Comparison of ENCODE assay signal across 8 cellular contexts in genomic region chr4:122732329-122733026, GRCh38. TPM values are rescaled to one million over a fixed set of nuclear protein-coding genes. Genes with fewer than 3 reads are reported as not detected.
A peak's percentile ranks its signal among the peaks of the same experiment; 100 is the strongest.
DNase-seq lines count a peak whose midpoint lies in the region; ATAC-seq and TF ChIP-seq lines count a peak whose summit lies in the region.

Gene BBS12 (plus strand): TSS chr4:122732704. CDS start chr4:122741893, 9,189 bp downstream.

- H3K9me3 ChIP-seq in osteoblast (ENCODE audit: low read depth, low read length) (no peaks in the 10 kb centered on the region), thoracic aorta (no peaks in the 10 kb centered on the region)

- ATAC-seq in HG02759 (IDR thresholded peaks at IDR 0.05; ENCODE audit: unreplicated experiment), result peak; percentile 98
- ATAC-seq in activated naive CD8-positive, alpha-beta T cell treated with anti-CD3 and anti-CD28 coated beads, Interleukin-2, amount 10 ng/mL, durations not matched to agents 7 days and 5 days (ENCODE audit: low read depth), result peak; percentile 99
- peak; percentile 100 for ATAC-seq in thoracic aorta (ENCODE audit: insufficient number of reproducible peaks, low FRiP score, low read depth)

- H4K20me1 ChIP-seq in osteoblast (ENCODE audit: insufficient read depth, low read length), result no peaks in the 10 kb centered on the region

- peaks cover 3% of the 10 kb centered on the region for H3K9me3 Mint-ChIP-seq in activated naive CD8-positive, alpha-beta T cell treated with anti-CD3 and anti-CD28 coated beads, Interleukin-2, amount 10 ng/mL, durations not matched to agents 7 days and 5 days

- H3K27me3 Mint-ChIP-seq in activated naive CD8-positive, alpha-beta T cell treated with anti-CD3 and anti-CD28 coated beads, Interleukin-2, amount 10 ng/mL, durations not matched to agents 7 days and 5 days, result no peaks in the 10 kb centered on the region

- H3K27ac Mint-ChIP-seq in activated naive CD8-positive, alpha-beta T cell treated with anti-CD3 and anti-CD28 coated beads, Interleukin-2, amount 10 ng/mL, durations not matched to agents 7 days and 5 days, result peak within 1 kb of the TSS; percentile 85

- intact Hi-C loops in head of caudate nucleus (cut with DNase I), result loop anchor here (5.0 kb wide), 1 partner anchor 190 kb away; the partner anchor contains the start of gene NUDT6

- peaks cover 4% of the 10 kb centered on the region for H3K36me3 Mint-ChIP-seq in activated naive CD8-positive, alpha-beta T cell treated with anti-CD3 and anti-CD28 coated beads, Interleukin-2, amount 10 ng/mL, durations not matched to agents 7 days and 5 days

- TF ChIP-seq CTCF in GM12872 (IDR thresholded peaks at IDR 0.05; ENCODE audit: insufficient read depth, low read depth, low read length) (peak; percentile 56), osteoblast (IDR thresholded peaks at IDR 0.05; ENCODE audit: extremely low read depth, low read depth, low read length) (peak; percentile 49), thoracic aorta (IDR thresholded peaks at IDR 0.05) (no peak)

- peaks cover 3% of the 10 kb centered on the region for H3K4me1 Mint-ChIP-seq in activated naive CD8-positive, alpha-beta T cell treated with anti-CD3 and anti-CD28 coated beads, Interleukin-2, amount 10 ng/mL, durations not matched to agents 7 days and 5 days

- DNase-seq in NCI-H1105 treated with DMSO at 0.1 percent for 48 hours (lab: John Stamatoyannopoulos, UW) (peak; percentile 93), SKM-1 treated with dmso at 0.1 percent for 144 hours (lab: John Stamatoyannopoulos, UW; ENCODE audit: unreplicated experiment) (peak; percentile 97), head of caudate nucleus (peak; percentile 95 to 100 (median 99)), osteoblast (ENCODE audit: insufficient read length, low spot score, missing footprints) (peak; percentile 96), thoracic aorta (ENCODE audit: low spot score) (peak; percentile 97)
- peak; percentile 94 for DNase-seq in activated naive CD8-positive, alpha-beta T cell treated with anti-CD3 and anti-CD28 coated beads, Interleukin-2, amount 10 ng/mL, durations not matched to agents 7 days and 5 days

- H3K4me3 ChIP-seq in osteoblast (ENCODE audit: insufficient read depth, low read length) (peak within 1 kb of the TSS; percentile 91), thoracic aorta (peak within 1 kb of the TSS; percentile 86)

- peaks cover 15% of the 10 kb centered on the region for H3K79me2 ChIP-seq in osteoblast (ENCODE audit: insufficient read depth, low read length)

- peak within 1 kb of the TSS; percentile 92 for H3K4me3 Mint-ChIP-seq in activated naive CD8-positive, alpha-beta T cell treated with anti-CD3 and anti-CD28 coated beads, Interleukin-2, amount 10 ng/mL, durations not matched to agents 7 days and 5 days

- H3K4me1 ChIP-seq in osteoblast (ENCODE audit: insufficient read depth, low read length), result peaks cover 13% of the 10 kb centered on the region
- H3K4me1 ChIP-seq in thoracic aorta (ENCODE audit: control insufficient read depth in 1 of 2, low read depth in 2 of 2), result peaks cover 5 to 13% of the 10 kb centered on the region in 2 donors

- H3K27ac ChIP-seq in osteoblast (ENCODE audit: low read depth, low read length), result peak within 1 kb of the TSS; percentile 95
- H3K27ac ChIP-seq in thoracic aorta, result peak within 1 kb of the TSS; percentile 72 to 86

- H3K27me3 ChIP-seq in osteoblast (ENCODE audit: insufficient read depth, low read length) (no peaks in the 10 kb centered on the region), thoracic aorta (replicated peaks; ENCODE audit: insufficient read depth) (no peaks in the 10 kb centered on the region)

- H3K4me2 ChIP-seq in osteoblast (ENCODE audit: insufficient read depth, low read length), result peak within 1 kb of the TSS; percentile 93

- POLR2A ChIA-PET in activated naive CD8-positive, alpha-beta T cell treated with anti-CD3 and anti-CD28 coated beads, Interleukin-2, amount 10 ng/mL, durations not matched to agents 7 days and 5 days (lab: Charles Lee), result interaction anchor here (0.7 to 1.9 kb wide), 7 partner anchors 12 to 908 kb away, joined by 3 to 15 read pairs (median 4); partner anchors contain the start of gene NUDT6

- H3K36me3 ChIP-seq in osteoblast (ENCODE audit: insufficient read depth, low read length), result no peaks in the 10 kb centered on the region
- H3K36me3 ChIP-seq in thoracic aorta, result no peaks in the 10 kb centered on the region

- peak within 1 kb of the TSS; percentile 97 for H2AFZ ChIP-seq in osteoblast (ENCODE audit: low read length)

RNA-seq across cellular contexts. Expression of gene BBS12, which starts in this region (rescaled TPM):
- 1 to 10 TPM; 1.7 to 2.7 TPM for total RNA-seq in activated naive CD8-positive, alpha-beta T cell treated with anti-CD3 and anti-CD28 coated beads, Interleukin-2, amount 10 ng/mL, durations not matched to agents 7 days and 5 days
- total RNA-seq in osteoblast (9.4 and 10.6 TPM in 2 replicates), thoracic aorta (1 to 10 TPM; 1.4 to 3.0 TPM)

Comparison
In these comparisons a context has a peak if more than half of its experiments do, and no peak if none do; other contexts are left out.
1. Peak in every context shown above with its lines: DNase-seq, ATAC-seq, H3K4me3 ChIP-seq and H3K27ac ChIP-seq.